ENCODE assay signal across 13 cellular contexts in genomic region chr17:76682306-76682705, GRCh38. TPM values are rescaled to one million over a fixed set of nuclear protein-coding genes. Genes with fewer than 3 reads are reported as not detected.
A peak's percentile ranks its signal among the peaks of the same experiment; 100 is the strongest.
DNase-seq lines count a peak whose midpoint lies in the region; ATAC-seq, FAIRE-seq and TF ChIP-seq lines count a peak whose summit lies in the region.
"Had no signal": no experiment of that assay in that cellular context is flagged by ENCODE, and none has a peak within 500 bp of the region (broad histone marks: within the 10 kb centered on the region; RNA-seq: fewer than 3 reads in every experiment).

No MANE protein-coding gene starts in this region.

- H3K27me3 ChIP-seq in stomach (no peaks in the 10 kb centered on the region), small intestine (ENCODE audit: control insufficient read depth in 2 of 2, insufficient read depth in 2 of 2, low read length in 2 of 2) (no peaks in the 10 kb centered on the region)

- TF ChIP-seq CTCF in choroid plexus epithelial cell (conservative IDR thresholded peaks at IDR 0.05; ENCODE audit: low read depth, low read length) (no peak), stomach (IDR thresholded peaks at IDR 0.05) (no peak)

- TF ChIP-seq EP300 in stomach (IDR thresholded peaks at IDR 0.05) = no peak

- H3K4me3 ChIP-seq in choroid plexus epithelial cell (ENCODE audit: low read depth, low read length) (no peak overlapping the region), stomach (no peak overlapping the region), small intestine (ENCODE audit: low read depth in 1 of 2, low read length in 2 of 2) (no peak overlapping the region)

- H3K9me3 ChIP-seq in stomach = no peaks in the 10 kb centered on the region
- no peaks in the 10 kb centered on the region for H3K9me3 ChIP-seq in small intestine (ENCODE audit: control insufficient read depth, low read depth)

- ATAC-seq in HG02610 (IDR thresholded peaks at IDR 0.05; ENCODE audit: unreplicated experiment) = no peak
- ATAC-seq: left colon had no signal

- H3K36me3 ChIP-seq in stomach (peaks cover 0 to 51% (median 32%) of the 10 kb centered on the region in 4 donors), small intestine (ENCODE audit: control insufficient read depth in 2 of 2, insufficient read depth in 2 of 2, low read length in 2 of 2) (no peaks in the 10 kb centered on the region)

- intact Hi-C loops in stomach (cut with DNase I; ENCODE audit: low total_unique reads) (no loop called here), posterior vena cava (cut with DNase I) (loop anchor here in 1 of 2 donors (5.0 kb wide), 1 partner anchor 35 kb away; no protein-coding TSS in a partner anchor)

- TF ChIP-seq POLR2A in stomach (IDR thresholded peaks at IDR 0.05) = no peak

- DNase-seq in LHCN-M2 (ENCODE audit: low read depth) (peak; percentile 96), choroid plexus epithelial cell (ENCODE audit: low read depth) (peak; percentile 66), iris pigment epithelial cell (ENCODE audit: low read depth) (peak; percentile 75), stomach (no peak), small intestine (no peak), posterior vena cava (ENCODE audit: low spot score) (no peak), DMS 273 (lab: John Stamatoyannopoulos, UW; ENCODE audit: unreplicated experiment) (no peak)
- DNase-seq: activated CD4-positive, CD25-positive, alpha-beta regulatory T cell; activated effector memory CD4-positive, alpha-beta T cell treated with Interleukin-2 at 50 U/mL for 16 hours; left colon; NCI-H2227 treated with DMSO at 0.1 percent for 48 hours; SHP77 had no signal

- 82 to 85% (median 84%) methylated on average over 8 to 13 of the region's 13 CpGs for WGBS in stomach, 5 donors
- WGBS in small intestine, 3 donors = 75 to 89% (median 87%) methylated on average over 13 of the region's 13 CpGs

- FAIRE-seq in small intestine (lab: Jason Lieb, UNC) = no peak

- peak overlapping the region in 4 of 5 donors; percentile 28 to 66 (median 32) for H3K27ac ChIP-seq in stomach
- H3K27ac ChIP-seq in small intestine (ENCODE audit: low read depth in 1 of 2, low read length in 1 of 2) = no peak overlapping the region

- H3K4me1 ChIP-seq in stomach (peaks cover 21 to 76% (median 53%) of the 10 kb centered on the region in 4 donors), small intestine (ENCODE audit: control insufficient read depth in 2 of 2, insufficient read depth in 1 of 2, low read depth in 1 of 2, low read length in 1 of 2) (no peaks in the 10 kb centered on the region)

RNA-seq across cellular contexts. Expression of gene MXRA7, which starts 28.5 kb away (rescaled TPM):
- total RNA-seq in LHCN-M2 (2014; rRNA removed) (470 and 568 TPM in 2 replicates), stomach (100 to 1,000 TPM in 2 of 5 donors, 10 to 100 TPM in 3; 41.4 to 209 (median 86.9) TPM), posterior vena cava (100 to 1,000 TPM; 343 to 428 TPM)
- 354 TPM for polyA plus RNA-seq in LHCN-M2 (2012)
- polyA plus RNA-seq in stomach (100 to 1,000 TPM in 1 of 3 donors, 10 to 100 TPM in 2; 44.5 to 102 (median 54.5) TPM), small intestine (10 to 100 TPM in 2 of 3 donors, 1 to 10 TPM in 1; 3.1 to 40.1 (median 20.0) TPM)

RNA-seq across cellular contexts. Expression of gene ST6GALNAC1, which starts 38.7 kb away (rescaled TPM):
- total RNA-seq in LHCN-M2 (2014; rRNA removed) (not detected in 2 replicates), stomach (100 to 1,000 TPM in 2 of 5 donors, 10 to 100 TPM in 3; 41.1 to 257 (median 94.2) TPM), posterior vena cava (1 to 10 TPM; 2.0 to 2.3 TPM)
- not detected for polyA plus RNA-seq in LHCN-M2 (2012)
- polyA plus RNA-seq in stomach (10 to 100 TPM; 28.0 to 72.8 (median 34.5) TPM), small intestine (10 to 100 TPM; 18.6 to 79.2 (median 77.2) TPM)

RNA-seq across cellular contexts. Expression of gene JMJD6, which starts 44.1 kb away (rescaled TPM):
- total RNA-seq in LHCN-M2 (2014; rRNA removed) = 29.3 and 34.5 TPM in 2 replicates
- polyA plus RNA-seq in LHCN-M2 (2012) = 36.2 TPM
- 10 to 100 TPM in 3 of 5 donors, 1 to 10 TPM in 2; 9.3 to 47.3 (median 16.5) TPM for total RNA-seq in stomach
- 10 to 100 TPM; 25.8 to 32.5 (median 28.5) TPM for polyA plus RNA-seq in stomach
- polyA plus RNA-seq in small intestine = 10 to 100 TPM; 24.2 to 56.6 (median 51.1) TPM
- total RNA-seq in posterior vena cava = 10 to 100 TPM; 32.1 to 43.0 TPM

RNA-seq across cellular contexts. Expression of gene METTL23, which starts 44.3 kb away (rescaled TPM):
- total RNA-seq in LHCN-M2 (2014; rRNA removed) (40.5 and 41.2 TPM in 2 replicates), stomach (10 to 100 TPM in 4 of 5 donors, 1 to 10 TPM in 1; 1.2 to 72.1 (median 15.5) TPM), posterior vena cava (10 to 100 TPM; 23.3 to 25.6 TPM)
- polyA plus RNA-seq in LHCN-M2 (2012) = 38.5 TPM
- polyA plus RNA-seq in stomach (10 to 100 TPM; 35.4 to 42.0 (median 35.6) TPM), small intestine (10 to 100 TPM; 28.8 to 37.8 (median 37.6) TPM)

RNA-seq across cellular contexts. Expression of gene SRSF2, which starts 54.8 kb away (rescaled TPM):
- 387 and 481 TPM in 2 replicates for total RNA-seq in LHCN-M2 (2014; rRNA removed)
- polyA plus RNA-seq in LHCN-M2 (2012) = 147 TPM
- total RNA-seq in stomach = 100 to 1,000 TPM; 166 to 340 (median 280) TPM
- polyA plus RNA-seq in stomach = 100 to 1,000 TPM in 2 of 3 donors, 10 to 100 TPM in 1; 96.4 to 166 (median 106) TPM
- 100 to 1,000 TPM; 113 to 200 (median 114) TPM for polyA plus RNA-seq in small intestine
- total RNA-seq in posterior vena cava = 100 to 1,000 TPM; 120 to 133 TPM

Comparison
In these comparisons a context has a peak if more than half of its experiments do, and no peak if none do; other contexts are left out.
1. DNase-seq: peak in LHCN-M2 (single experiment), choroid plexus epithelial cell (single experiment) and iris pigment epithelial cell (single experiment); none in stomach (single experiment), small intestine (single experiment), posterior vena cava (single experiment) and DMS 273 (single experiment).
2. H3K27ac ChIP-seq: peak in stomach (4 of 5); none in small intestine (0 of 2).
3. RNA of gene ST6GALNAC1, which starts 38.7 kb away (total RNA-seq): 41.1 to 257 TPM in stomach; 2.0 to 2.3 TPM in posterior vena cava and not detected in LHCN-M2; every median in the first group is over 10 times any median in the second.